In the genomic region with DNA sequence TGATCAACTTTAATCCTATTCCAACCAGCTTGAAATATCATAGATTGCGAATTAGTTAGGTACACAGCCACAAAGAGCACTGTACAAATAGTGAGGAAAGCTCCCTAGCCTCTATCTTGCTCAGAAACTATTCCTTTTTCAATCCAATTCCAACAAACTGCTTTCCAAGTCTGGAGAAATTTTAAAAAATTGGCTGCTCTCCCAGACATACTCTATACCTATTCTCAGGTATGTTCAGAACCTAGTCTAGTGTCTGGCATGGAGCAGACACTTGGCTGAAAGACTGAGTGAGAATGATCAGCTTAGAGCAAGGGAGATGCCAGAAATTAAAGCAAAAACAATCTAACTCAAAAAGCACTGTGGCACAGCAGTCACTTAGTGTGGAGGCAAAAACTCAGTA, we compare ENCODE assay signal across 15 cellular contexts.
A peak's percentile ranks its signal among the peaks of the same experiment; 100 is the strongest.
DNase-seq lines count a peak whose midpoint lies in the region; ATAC-seq and TF ChIP-seq lines count a peak whose summit lies in the region.
"Had no signal": no experiment of that assay in that cellular context is flagged by ENCODE, and none has a peak within 500 bp of the region (broad histone marks: within the 10 kb centered on the region; RNA-seq: fewer than 3 reads in every experiment).

No MANE protein-coding gene starts in this region.

- H3K36me3 ChIP-seq in body of pancreas (replicated peaks in 1 of 2; ENCODE audit: insufficient read depth in 1 of 2, low read depth in 2 of 2): no peaks in the 10 kb centered on the region
- H3K36me3 ChIP-seq in lower lobe of right lung: no peaks in the 10 kb centered on the region
- H3K36me3 ChIP-seq in CD8-positive, alpha-beta T cell (ENCODE audit: insufficient read depth, low read length): no peaks in the 10 kb centered on the region
- H3K36me3 ChIP-seq: BLaER1, HAP-1 had no signal

- TF ChIP-seq CTCF in body of pancreas (IDR thresholded peaks at IDR 0.05): no peak
- TF ChIP-seq CTCF in lower lobe of right lung (IDR thresholded peaks at IDR 0.05): no peak
- TF ChIP-seq CTCF in CD8-positive, alpha-beta T cell (IDR thresholded peaks at IDR 0.05): no peak

- no peaks in the 10 kb centered on the region for H3K9me3 Mint-ChIP-seq in CD8-positive, alpha-beta T cell
- H3K9me3 Mint-ChIP-seq: CD14-positive monocyte had no signal

- H3K9me3 ChIP-seq in body of pancreas (no peaks in the 10 kb centered on the region), lower lobe of right lung (no peaks in the 10 kb centered on the region)
- H3K9me3 ChIP-seq in CD8-positive, alpha-beta T cell (ENCODE audit: low read length): no peaks in the 10 kb centered on the region
- H3K9me3 ChIP-seq: A549, BLaER1, HAP-1 had no signal

- no peak overlapping the region for H3K27ac Mint-ChIP-seq in CD8-positive, alpha-beta T cell
- H3K27ac Mint-ChIP-seq: CD14-positive monocyte; CD4-positive, alpha-beta memory T cell had no signal

- no peaks in the 10 kb centered on the region for H3K4me1 Mint-ChIP-seq in CD8-positive, alpha-beta T cell (ENCODE audit: low read depth)
- H3K4me1 Mint-ChIP-seq: CD14-positive monocyte had no signal

- H3K4me1 ChIP-seq in body of pancreas (peaks cover 13% of the 10 kb centered on the region), lower lobe of right lung (no peaks in the 10 kb centered on the region)
- no peaks in the 10 kb centered on the region for H3K4me1 ChIP-seq in CD8-positive, alpha-beta T cell (ENCODE audit: insufficient read depth, low read length)
- H3K4me1 ChIP-seq: A549, BLaER1 had no signal

- 35 to 41% methylated on average over 1 of the region's 1 CpG for WGBS in body of pancreas, 2 donors

- no peak overlapping the region for H3K4me3 ChIP-seq in body of pancreas
- no peak overlapping the region for H3K4me3 ChIP-seq in lower lobe of right lung
- H3K4me3 ChIP-seq in CD8-positive, alpha-beta T cell (ENCODE audit: low read depth, low read length): no peak overlapping the region
- H3K4me3 ChIP-seq: A549, BLaER1, HAP-1 had no signal

- TF ChIP-seq POLR2A in body of pancreas (IDR thresholded peaks at IDR 0.05): no peak

- H3K27ac ChIP-seq in body of pancreas (no peak overlapping the region), lower lobe of right lung (no peak overlapping the region)
- no peak overlapping the region for H3K27ac ChIP-seq in CD8-positive, alpha-beta T cell (ENCODE audit: low read depth, low read length)
- H3K27ac ChIP-seq: 22Rv1, A549, BLaER1 had no signal

- H3K4me3 Mint-ChIP-seq in CD8-positive, alpha-beta T cell: no peak overlapping the region
- H3K4me3 Mint-ChIP-seq: CD14-positive monocyte; CD4-positive, alpha-beta memory T cell had no signal

- POLR2A ChIA-PET in CD8-positive, alpha-beta T cell (lab: Charles Lee): no interaction called here

- ATAC-seq in body of pancreas: peak; percentile 55
- ATAC-seq in lower lobe of right lung: peak; percentile 38 to 74
- ATAC-seq in CD8-positive, alpha-beta T cell: no peak
- ATAC-seq in HG03565 (IDR thresholded peaks at IDR 0.05; ENCODE audit: unreplicated experiment): no peak
- ATAC-seq: A549 had no signal

- peak; percentile 0 for DNase-seq in NCI-H1105 treated with DMSO at 0.1 percent for 48 hours (lab: John Stamatoyannopoulos, UW)
- DNase-seq in NCI-H1105 (lab: John Stamatoyannopoulos, UW): no peak
- DNase-seq in body of pancreas: no peak
- DNase-seq in lower lobe of right lung: no peak
- DNase-seq in D341Med (ENCODE audit: low spot score): no peak
- DNase-seq in CD8-positive, alpha-beta T cell: no peak
- DNase-seq: Calu3; CD4-positive, alpha-beta memory T cell; DMS 273 treated with DMSO at 0.1 percent for 48 hours had no signal

- intact Hi-C loops in body of pancreas (cut with DNase I): no loop called here
- intact Hi-C loops in lower lobe of right lung (cut with DNase I): no loop called here
- intact Hi-C loops in CD8-positive, alpha-beta T cell (cut with DNase I, micrococcal nuclease): no loop called here

- H3K36me3 Mint-ChIP-seq in CD8-positive, alpha-beta T cell: no peaks in the 10 kb centered on the region

- H3K27me3 Mint-ChIP-seq in CD8-positive, alpha-beta T cell (ENCODE audit: low read depth): no peaks in the 10 kb centered on the region
- H3K27me3 Mint-ChIP-seq: CD4-positive, alpha-beta memory T cell had no signal

- H3K27me3 ChIP-seq in body of pancreas: no peaks in the 10 kb centered on the region
- H3K27me3 ChIP-seq in lower lobe of right lung (ENCODE audit: low read depth): no peaks in the 10 kb centered on the region
- no peaks in the 10 kb centered on the region for H3K27me3 ChIP-seq in CD8-positive, alpha-beta T cell (ENCODE audit: insufficient read depth, low read length)
- H3K27me3 ChIP-seq: BLaER1 had no signal

- CTCF ChIA-PET in CD8-positive, alpha-beta T cell (lab: Charles Lee): no interaction called here

Comparison
In these comparisons a context has a peak if more than half of its experiments do, and no peak if none do; other contexts are left out.
1. ATAC-seq: peak in body of pancreas (single experiment) and lower lobe of right lung (2 of 2); none in CD8-positive, alpha-beta T cell (single experiment) and HG03565 (single experiment).